Comparison of ENCODE assay signal across 26 cellular contexts in the genomic region with DNA sequence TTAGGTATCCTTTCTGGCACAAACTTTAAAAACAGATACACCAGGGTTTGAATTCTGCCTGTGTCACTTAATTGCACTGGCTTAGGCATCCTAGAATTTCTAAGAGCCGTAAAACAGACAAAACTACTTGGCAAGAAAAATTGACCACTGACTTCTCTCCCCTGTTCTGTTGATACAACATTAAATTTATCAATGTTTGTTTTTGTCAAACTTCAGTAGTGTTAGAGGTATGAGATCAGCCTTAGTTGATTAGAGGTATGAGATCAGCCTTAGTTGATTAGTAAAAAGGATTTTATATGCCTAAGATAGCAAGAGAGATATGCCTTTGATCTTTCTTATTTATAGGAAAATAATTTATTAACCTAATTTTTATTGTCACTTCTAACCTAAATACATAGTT.
"Had no signal": no experiment of that assay in that cellular context is flagged by ENCODE, and none has a peak within 500 bp of the region (broad histone marks: within the 10 kb centered on the region; RNA-seq: fewer than 3 reads in every experiment).

No MANE protein-coding gene starts in this region.

- H3K4me1 ChIP-seq: colonic mucosa had no signal

- H3K9me3 ChIP-seq: colonic mucosa, esophagus squamous epithelium, mucosa of descending colon had no signal

- H3K9me3 Mint-ChIP-seq: dendritic cell treated with granulocyte-macrophage colony-stimulating factor and Interleukin-4, amounts not matched to agents 40 ng/mL and 50 ng/mL, for 4 days; effector memory CD8-positive, alpha-beta T cell had no signal

- DNase-seq: colonic mucosa; cortex of kidney; effector CD8-positive, alpha-beta T cell; effector memory CD8-positive, alpha-beta T cell; endodermal cell; esophagus squamous epithelium; foreskin fibroblast; foreskin melanocyte; gastrocnemius medialis; glutamatergic neuron; head of caudate nucleus; heart right ventricle; hippocampal formation; left cardiac atrium; left lung; left ventricle myocardium superior; lower lobe of right lung; mesenchymal stem cell; mucosa of descending colon; naive B cell had no signal

- ATAC-seq: effector memory CD8-positive, alpha-beta T cell; esophagus mucosa; gastrocnemius medialis; left lung; lower lobe of right lung; mucosa of descending colon had no signal

- H3K27ac ChIP-seq: colonic mucosa, epithelial cell of prostate, esophagus squamous epithelium, gastrocnemius medialis, left lung, lower lobe of right lung had no signal

- FAIRE-seq: endometrium, islet of Langerhans had no signal

- H3K4me3 ChIP-seq: colonic mucosa, esophagus squamous epithelium, gastrocnemius medialis, heart right ventricle, left lung, lower lobe of right lung, mucosa of descending colon had no signal

- H3K27me3 ChIP-seq: colonic mucosa, esophagus squamous epithelium, gastrocnemius medialis, heart right ventricle, left lung had no signal

- H3K4me3 Mint-ChIP-seq: dendritic cell treated with granulocyte-macrophage colony-stimulating factor and Interleukin-4, amounts not matched to agents 40 ng/mL and 50 ng/mL, for 4 days; effector memory CD8-positive, alpha-beta T cell; endodermal cell; mesothelial cell of epicardium; naive B cell had no signal

- H3K27me3 Mint-ChIP-seq: dendritic cell treated with granulocyte-macrophage colony-stimulating factor and Interleukin-4, amounts not matched to agents 40 ng/mL and 50 ng/mL, for 4 days; effector memory CD8-positive, alpha-beta T cell; naive B cell had no signal

- H3K36me3 ChIP-seq: colonic mucosa, gastrocnemius medialis, left lung, lower lobe of right lung had no signal

- H3K27ac Mint-ChIP-seq: dendritic cell treated with granulocyte-macrophage colony-stimulating factor and Interleukin-4, amounts not matched to agents 40 ng/mL and 50 ng/mL, for 4 days; effector memory CD8-positive, alpha-beta T cell; endodermal cell had no signal
